34 cellular contexts compared by ENCODE assay signal in the genomic region with DNA sequence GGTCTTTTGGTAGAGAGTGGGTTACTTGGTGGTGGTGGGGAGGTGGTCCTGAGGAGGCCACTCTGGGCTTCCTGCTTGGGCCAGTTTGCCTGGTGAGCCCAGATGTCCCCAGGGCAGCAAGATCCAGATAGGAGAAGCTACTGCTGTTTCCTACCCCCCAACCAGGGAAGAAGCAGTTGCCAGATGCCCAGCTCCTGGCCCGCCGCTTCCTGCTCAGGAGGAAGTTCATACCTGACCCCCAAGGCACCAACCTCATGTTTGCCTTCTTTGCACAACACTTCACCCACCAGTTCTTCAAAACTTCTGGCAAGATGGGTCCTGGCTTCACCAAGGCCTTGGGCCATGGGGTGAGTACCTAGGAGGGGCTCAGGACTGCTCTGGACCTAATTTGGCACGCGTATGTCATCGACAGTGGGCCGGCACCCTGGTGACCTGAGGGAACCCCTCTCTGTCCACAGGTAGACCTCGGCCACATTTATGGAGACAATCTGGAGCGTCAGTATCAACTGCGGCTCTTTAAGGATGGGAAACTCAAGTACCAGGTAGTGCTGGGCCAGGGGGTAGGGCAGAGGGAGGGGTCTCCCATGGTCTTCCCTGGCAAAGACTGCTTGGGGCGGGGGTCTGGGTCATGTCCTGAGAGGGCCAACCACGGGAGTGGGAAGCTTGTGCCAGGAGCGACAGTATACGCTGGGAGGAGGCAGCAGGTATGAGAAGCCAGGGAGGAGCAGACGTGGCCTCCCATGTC. TPM values are rescaled to one million over a fixed set of nuclear protein-coding genes. Genes with fewer than 3 reads are reported as not detected.
"Had no signal": no experiment of that assay in that cellular context is flagged by ENCODE, and none has a peak within 500 bp of the region (broad histone marks: within the 10 kb centered on the region; RNA-seq: fewer than 3 reads in every experiment).

No MANE protein-coding gene starts in this region.

- ATAC-seq: activated CD8-positive, alpha-beta T cell treated with anti-CD3 and anti-CD28 coated beads, Interleukin-2, amount 10 ng/mL, durations not matched to agents 7 days and 5 days; activated naive CD4-positive, alpha-beta T cell treated with anti-CD3 and anti-CD28 coated beads, Interleukin-2, amount 50 U/mL, for 72 hours; body of pancreas had no signal

- H3K4me3 ChIP-seq: adrenal gland, body of pancreas, breast epithelium had no signal

- H3K9me3 Mint-ChIP-seq: activated B cell treated with CpG ODN at 0.5 μM for 24 hours; activated CD4-positive, alpha-beta T cell treated with anti-CD3 and anti-CD28 coated beads, Interleukin-2, amount 10 ng/mL, durations not matched to agents 24 days and 14 days; activated naive CD4-positive, alpha-beta T cell treated with anti-CD3 and anti-CD28 coated beads, Interleukin-2, amount 50 U/mL, for 72 hours; activated naive CD8-positive, alpha-beta T cell treated with anti-CD3 and anti-CD28 coated beads for 36 hours; central memory CD8-positive, alpha-beta T cell; T-helper 1 cell treated with Interleukin-12 subunit alpha and Interleukin-12 subunit beta and Interleukin-4 antibody, amounts not matched to agents 30 μg/mL and 1 μg/mL, for 36 hours had no signal

- H3K27me3 ChIP-seq: adrenal gland, body of pancreas, brain microvascular endothelial cell, breast epithelium had no signal

- H3K27me3 Mint-ChIP-seq: activated B cell treated with CpG ODN at 0.5 μM for 24 hours; activated CD4-positive, alpha-beta T cell treated with anti-CD3 and anti-CD28 coated beads, Interleukin-2, amount 10 ng/mL, durations not matched to agents 24 days and 14 days; activated naive CD8-positive, alpha-beta T cell treated with anti-CD3 and anti-CD28 coated beads for 36 hours had no signal

- H3K36me3 Mint-ChIP-seq: activated naive CD8-positive, alpha-beta T cell treated with anti-CD3 and anti-CD28 coated beads for 36 hours had no signal

- H3K27ac Mint-ChIP-seq: activated B cell treated with CpG ODN at 0.5 μM for 24 hours; activated CD4-positive, alpha-beta memory T cell treated with anti-CD3 and anti-CD28 coated beads, Interleukin-2, amount 10 ng/mL, durations not matched to agents 7 days and 5 days; activated CD4-positive, alpha-beta T cell treated with anti-CD3 and anti-CD28 coated beads, Interleukin-2, amount 10 ng/mL, durations not matched to agents 24 days and 14 days; activated CD8-positive, alpha-beta T cell treated with anti-CD3 and anti-CD28 coated beads, Interleukin-2, amount 10 ng/mL, durations not matched to agents 7 days and 5 days; activated naive CD4-positive, alpha-beta T cell treated with anti-CD3 and anti-CD28 coated beads for 36 hours; activated naive CD4-positive, alpha-beta T cell treated with anti-CD3 and anti-CD28 coated beads, Interleukin-2, amount 50 U/mL, for 72 hours; activated naive CD8-positive, alpha-beta T cell treated with anti-CD3 and anti-CD28 coated beads for 36 hours; activated T-cell treated with anti-CD3 and anti-CD28 coated beads, Interleukin-2, amount 50 U/mL, for 24 hours; T-helper 1 cell treated with Interleukin-12 subunit alpha and Interleukin-12 subunit beta and Interleukin-4 antibody, amounts not matched to agents 30 μg/mL and 1 μg/mL, for 36 hours; T-helper 2 cell treated with Interferon-gamma antibody and Interleukin-4, amounts not matched to agents 5 μg/mL and 100 μg/mL, for 36 hours had no signal

- H3K9me3 ChIP-seq: adrenal gland, body of pancreas, breast epithelium had no signal

- H3K4me1 Mint-ChIP-seq: activated CD4-positive, alpha-beta memory T cell treated with anti-CD3 and anti-CD28 coated beads, Interleukin-2, amount 10 ng/mL, durations not matched to agents 7 days and 5 days; central memory CD8-positive, alpha-beta T cell had no signal

- DNase-seq: activated B cell treated with CpG ODN at 0.5 μM for 24 hours; activated CD4-positive, alpha-beta memory T cell treated with anti-CD3 and anti-CD28 coated beads, Interleukin-2, amount 10 ng/mL, durations not matched to agents 7 days and 5 days; activated CD4-positive, alpha-beta T cell treated with anti-CD3 and anti-CD28 coated beads for 4 hours; activated CD4-positive, alpha-beta T cell treated with anti-CD3 and anti-CD28 coated beads, Interleukin-2, amount 10 ng/mL, durations not matched to agents 24 days and 14 days; activated CD4-positive, alpha-beta T cell treated with anti-CD3 and anti-CD28 coated beads, Interleukin-2, amount 50 U/mL, for 1 hour; activated CD4-positive, alpha-beta T cell treated with anti-CD3 and anti-CD28 coated beads, Interleukin-2, amount 50 U/mL, for 4 hours; activated CD4-positive, CD25-positive, alpha-beta regulatory T cell treated with anti-CD3 and anti-CD28 coated beads, Interleukin-2, amount 50 U/mL, for 72 hours; activated CD8-positive, alpha-beta memory T cell treated with anti-CD3 and anti-CD28 coated beads, Interleukin-2, amount 50 U/mL, for 4 hours; activated CD8-positive, alpha-beta T cell treated with anti-CD3 and anti-CD28 coated beads, Interleukin-2, amount 10 ng/mL, durations not matched to agents 7 days and 5 days; activated effector memory CD4-positive, alpha-beta T cell treated with anti-CD3 and anti-CD28 coated beads, Interleukin-2, amount 50 U/mL, for 16 hours; activated gamma-delta T cell treated with Interleukin-2 at 50 U/mL for 16 hours; activated naive CD4-positive, alpha-beta T cell; activated naive CD4-positive, alpha-beta T cell treated with anti-CD3 and anti-CD28 coated beads for 36 hours; activated naive CD4-positive, alpha-beta T cell treated with anti-CD3 and anti-CD28 coated beads, Interleukin-2, amount 50 U/mL, for 16 hours; activated naive CD8-positive, alpha-beta T cell treated with anti-CD3 and anti-CD28 coated beads for 36 hours; activated T-cell treated with anti-CD3 and anti-CD28 coated beads, Interleukin-2, amount 50 U/mL, for 24 hours; activated T-cell treated with anti-CD3 and anti-CD28 coated beads, Interleukin-2, amount 50 U/mL, for 48 hours; adrenal gland; amniotic stem cell; aorta; body of pancreas; brain microvascular endothelial cell; caudate nucleus; cerebellar nuclear complex; SW 1271; T-helper 1 cell; T-helper 2 cell; T-helper 9 cell had no signal

- H3K27ac ChIP-seq: adrenal gland, body of pancreas, brain microvascular endothelial cell, breast epithelium, VCaP had no signal

- H3K4me3 Mint-ChIP-seq: activated B cell treated with CpG ODN at 0.5 μM for 24 hours; activated CD4-positive, alpha-beta memory T cell treated with anti-CD3 and anti-CD28 coated beads, Interleukin-2, amount 10 ng/mL, durations not matched to agents 7 days and 5 days; activated CD4-positive, alpha-beta T cell treated with anti-CD3 and anti-CD28 coated beads, Interleukin-2, amount 10 ng/mL, durations not matched to agents 24 days and 14 days; activated CD8-positive, alpha-beta T cell treated with anti-CD3 and anti-CD28 coated beads, Interleukin-2, amount 10 ng/mL, durations not matched to agents 7 days and 5 days; activated naive CD4-positive, alpha-beta T cell treated with anti-CD3 and anti-CD28 coated beads for 36 hours; activated naive CD8-positive, alpha-beta T cell treated with anti-CD3 and anti-CD28 coated beads for 36 hours; activated T-cell treated with anti-CD3 and anti-CD28 coated beads, Interleukin-2, amount 50 U/mL, for 24 hours; central memory CD8-positive, alpha-beta T cell; T-helper 1 cell treated with Interleukin-12 subunit alpha and Interleukin-12 subunit beta and Interleukin-4 antibody, amounts not matched to agents 30 μg/mL and 1 μg/mL, for 36 hours; T-helper 2 cell treated with Interferon-gamma antibody and Interleukin-4, amounts not matched to agents 5 μg/mL and 100 μg/mL, for 36 hours had no signal

- H3K4me1 ChIP-seq: adrenal gland, breast epithelium had no signal

- H3K36me3 ChIP-seq: adrenal gland, brain microvascular endothelial cell, breast epithelium had no signal

RNA-seq across cellular contexts. Expression of a gene that starts 10.6 kb away (rescaled TPM):
- total RNA-seq: activated naive CD4-positive, alpha-beta T cell treated with anti-CD3 and anti-CD28 coated beads for 36 hours had no signal
